In the genomic region with DNA sequence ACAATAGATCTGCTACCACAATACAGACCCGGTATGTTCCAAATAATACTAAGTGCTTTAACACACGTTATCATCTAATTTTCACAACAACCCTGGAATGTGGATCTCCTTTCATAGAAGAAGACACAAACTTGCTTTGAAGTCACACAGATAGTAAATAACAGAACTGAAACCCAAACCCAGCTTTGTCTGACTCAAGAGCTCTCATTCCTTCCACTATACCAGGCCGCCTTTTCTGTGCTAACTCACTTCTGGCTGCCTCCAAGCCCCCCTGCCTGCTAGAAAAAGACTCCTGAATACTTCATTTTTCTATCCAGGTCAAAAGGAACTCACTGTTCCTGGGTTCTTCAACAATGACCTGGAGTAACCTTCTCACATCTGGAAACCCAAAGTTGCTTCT, we compare ENCODE assay signal across 10 cellular contexts. TPM values are rescaled to one million over a fixed set of nuclear protein-coding genes. Genes with fewer than 3 reads are reported as not detected.
A peak's percentile ranks its signal among the peaks of the same experiment; 100 is the strongest.
DNase-seq lines count a peak whose midpoint lies in the region; ATAC-seq and TF ChIP-seq lines count a peak whose summit lies in the region.
"Had no signal": no experiment of that assay in that cellular context is flagged by ENCODE, and none has a peak within 500 bp of the region (broad histone marks: within the 10 kb centered on the region; RNA-seq: fewer than 3 reads in every experiment).

No MANE protein-coding gene starts in this region.

- H3K27ac Mint-ChIP-seq in activated T-helper 1 cell treated with anti-CD3 and anti-CD28 coated beads, Interleukin-12 subunit alpha, Interleukin-12 subunit beta, Interleukin-2, Interleukin-4 antibody, amounts not matched to agents 30 ng/mL and 10 ng/mL and 1 ng/mL, durations not matched to agents 14 hours and 24 hours and 36 hours = peak overlapping the region; percentile 61
- H3K27ac Mint-ChIP-seq in neural crest cell (ENCODE audit: unreplicated experiment) = peak overlapping the region; percentile 3

- H3K27me3 ChIP-seq in esophagus squamous epithelium = no peaks in the 10 kb centered on the region
- no peaks in the 10 kb centered on the region for H3K27me3 ChIP-seq in gastroesophageal sphincter
- H3K27me3 ChIP-seq: adrenal gland had no signal

- WGBS in esophagus squamous epithelium, 2 donors = 67 to 84% methylated on average over 3 of the region's 3 CpGs
- WGBS in gastroesophageal sphincter (ENCODE audit: low coverage in 1 of 2), 2 donors = 80 to 95% methylated on average over 3 of the region's 3 CpGs

- H3K36me3 ChIP-seq in esophagus squamous epithelium (peaks cover 0 to 45% (median 7%) of the 10 kb centered on the region in 3 donors), gastroesophageal sphincter (peaks cover 0 to 44% of the 10 kb centered on the region in 2 donors)

- TF ChIP-seq POLR2A in esophagus squamous epithelium (IDR thresholded peaks at IDR 0.05) (no peak), gastroesophageal sphincter (IDR thresholded peaks at IDR 0.05) (no peak)

- H3K4me3 ChIP-seq in esophagus squamous epithelium = no peak overlapping the region
- no peak overlapping the region for H3K4me3 ChIP-seq in gastroesophageal sphincter
- H3K4me3 ChIP-seq: adrenal gland had no signal

- no peak for TF ChIP-seq EP300 in gastroesophageal sphincter (IDR thresholded peaks at IDR 0.05)

- DNase-seq in GM13977 (ENCODE audit: low spot score) (peak; percentile 74), neural crest cell (ENCODE audit: low read depth, low spot score) (no peak), esophagus squamous epithelium (lab: John Stamatoyannopoulos, UW) (no peak), left colon (no peak)
- no peak for DNase-seq in activated T-helper 1 cell treated with anti-CD3 and anti-CD28 coated beads, Interleukin-12 subunit alpha, Interleukin-12 subunit beta, Interleukin-2, Interleukin-4 antibody, amounts not matched to agents 30 ng/mL and 10 ng/mL and 1 ng/mL, durations not matched to agents 14 hours and 24 hours and 36 hours (ENCODE audit: low spot score)
- DNase-seq: adrenal gland, T1000 had no signal

- no peaks in the 10 kb centered on the region for H3K9me3 ChIP-seq in esophagus squamous epithelium
- H3K9me3 ChIP-seq in gastroesophageal sphincter = no peaks in the 10 kb centered on the region
- H3K9me3 ChIP-seq: adrenal gland had no signal

- peaks cover 69% of the 10 kb centered on the region for H3K4me1 Mint-ChIP-seq in activated T-helper 1 cell treated with anti-CD3 and anti-CD28 coated beads, Interleukin-12 subunit alpha, Interleukin-12 subunit beta, Interleukin-2, Interleukin-4 antibody, amounts not matched to agents 30 ng/mL and 10 ng/mL and 1 ng/mL, durations not matched to agents 14 hours and 24 hours and 36 hours (ENCODE audit: low read depth)
- H3K4me1 Mint-ChIP-seq in neural crest cell = peaks cover 23% of the 10 kb centered on the region

- in situ Hi-C loops in GM13977 (cut with MboI; ENCODE audit: low pct_unique_long_range_greater_than_20kb, low sequenced_read_pairs, unreplicated experiment) = no loop called here

- H3K9me3 Mint-ChIP-seq in activated T-helper 1 cell treated with anti-CD3 and anti-CD28 coated beads, Interleukin-12 subunit alpha, Interleukin-12 subunit beta, Interleukin-2, Interleukin-4 antibody, amounts not matched to agents 30 ng/mL and 10 ng/mL and 1 ng/mL, durations not matched to agents 14 hours and 24 hours and 36 hours = no peaks in the 10 kb centered on the region
- no peaks in the 10 kb centered on the region for H3K9me3 Mint-ChIP-seq in neural crest cell

- intact Hi-C loops in activated T-helper 1 cell treated with anti-CD3 and anti-CD28 coated beads, Interleukin-12 subunit alpha, Interleukin-12 subunit beta, Interleukin-2, Interleukin-4 antibody, amounts not matched to agents 30 ng/mL and 10 ng/mL and 1 ng/mL, durations not matched to agents 14 hours and 24 hours and 36 hours (cut with micrococcal nuclease) = loop anchor here (1.0 to 5.0 kb wide), 3 partner anchors 14 to 91 kb away; no protein-coding TSS in a partner anchor
- intact Hi-C loops in esophagus squamous epithelium (cut with DNase I) (no loop called here), left colon (cut with DNase I, micrococcal nuclease) (no loop called here)

- peaks cover 6 to 63% (median 32%) of the 10 kb centered on the region in 3 donors for H3K4me1 ChIP-seq in esophagus squamous epithelium
- H3K4me1 ChIP-seq in gastroesophageal sphincter = peaks cover 0 to 59% (median 15%) of the 10 kb centered on the region in 3 donors

- H3K27ac ChIP-seq in esophagus squamous epithelium (no peak overlapping the region), gastroesophageal sphincter (no peak overlapping the region)
- H3K27ac ChIP-seq: KMS-11 had no signal

- TF ChIP-seq CTCF in GM13977 (IDR thresholded peaks at IDR 0.05; ENCODE audit: extremely low read depth, insufficient read depth, missing control alignments) = no peak
- no peak for TF ChIP-seq CTCF in neural crest cell (conservative IDR thresholded peaks at IDR 0.05)
- TF ChIP-seq CTCF in esophagus squamous epithelium (IDR thresholded peaks at IDR 0.05) = no peak
- no peak for TF ChIP-seq CTCF in gastroesophageal sphincter (IDR thresholded peaks at IDR 0.05)

- peak overlapping the region; percentile 41 for H3K4me3 Mint-ChIP-seq in activated T-helper 1 cell treated with anti-CD3 and anti-CD28 coated beads, Interleukin-12 subunit alpha, Interleukin-12 subunit beta, Interleukin-2, Interleukin-4 antibody, amounts not matched to agents 30 ng/mL and 10 ng/mL and 1 ng/mL, durations not matched to agents 14 hours and 24 hours and 36 hours
- no peak overlapping the region for H3K4me3 Mint-ChIP-seq in neural crest cell

- ATAC-seq in HG02973 (IDR thresholded peaks at IDR 0.05; ENCODE audit: unreplicated experiment) (peak; percentile 40), left colon (no peak), gastroesophageal sphincter (no peak)

- peaks cover 55% of the 10 kb centered on the region for H3K36me3 Mint-ChIP-seq in activated T-helper 1 cell treated with anti-CD3 and anti-CD28 coated beads, Interleukin-12 subunit alpha, Interleukin-12 subunit beta, Interleukin-2, Interleukin-4 antibody, amounts not matched to agents 30 ng/mL and 10 ng/mL and 1 ng/mL, durations not matched to agents 14 hours and 24 hours and 36 hours (ENCODE audit: low read depth)
- H3K36me3 Mint-ChIP-seq in neural crest cell (ENCODE audit: low read depth) = peaks cover 14% of the 10 kb centered on the region

- H3K27me3 Mint-ChIP-seq in activated T-helper 1 cell treated with anti-CD3 and anti-CD28 coated beads, Interleukin-12 subunit alpha, Interleukin-12 subunit beta, Interleukin-2, Interleukin-4 antibody, amounts not matched to agents 30 ng/mL and 10 ng/mL and 1 ng/mL, durations not matched to agents 14 hours and 24 hours and 36 hours (ENCODE audit: insufficient read depth) = no peaks in the 10 kb centered on the region
- H3K27me3 Mint-ChIP-seq in neural crest cell (ENCODE audit: low read depth) = no peaks in the 10 kb centered on the region

RNA-seq across cellular contexts. Expression of a gene that starts 37.8 kb away (rescaled TPM):
- 10.4 and 12.7 TPM in 2 replicates for total RNA-seq in activated T-helper 1 cell treated with anti-CD3 and anti-CD28 coated beads, Interleukin-12 subunit alpha, Interleukin-12 subunit beta, Interleukin-2, Interleukin-4 antibody, amounts not matched to agents 30 ng/mL and 10 ng/mL and 1 ng/mL, durations not matched to agents 14 hours and 24 hours and 36 hours
- 24.4 and 27.0 TPM in 2 replicates for total RNA-seq in neural crest cell
- total RNA-seq in esophagus squamous epithelium = 10 to 100 TPM in 2 of 4 donors, 1 to 10 TPM in 2; 5.2 to 14.5 (median 10.2) TPM
- total RNA-seq in left colon = 10 to 100 TPM; 12.6 to 13.6 TPM
- 10 to 100 TPM; 14.6 to 24.0 (median 18.3) TPM for total RNA-seq in gastroesophageal sphincter

RNA-seq across cellular contexts. Expression of a gene that starts 46.0 kb away (rescaled TPM):
- total RNA-seq in activated T-helper 1 cell treated with anti-CD3 and anti-CD28 coated beads, Interleukin-12 subunit alpha, Interleukin-12 subunit beta, Interleukin-2, Interleukin-4 antibody, amounts not matched to agents 30 ng/mL and 10 ng/mL and 1 ng/mL, durations not matched to agents 14 hours and 24 hours and 36 hours = 43.0 and 46.1 TPM in 2 replicates
- total RNA-seq in neural crest cell (38.9 and 41.4 TPM in 2 replicates), esophagus squamous epithelium (1 to 10 TPM; 5.2 to 7.6 (median 5.8) TPM), left colon (1 to 10 TPM; 2.9 to 8.0 TPM), gastroesophageal sphincter (10 to 100 TPM; 10.4 to 15.4 (median 12.6) TPM)

RNA-seq across cellular contexts. Expression of a gene that starts 55.8 kb away (rescaled TPM):
- total RNA-seq in activated T-helper 1 cell treated with anti-CD3 and anti-CD28 coated beads, Interleukin-12 subunit alpha, Interleukin-12 subunit beta, Interleukin-2, Interleukin-4 antibody, amounts not matched to agents 30 ng/mL and 10 ng/mL and 1 ng/mL, durations not matched to agents 14 hours and 24 hours and 36 hours = 0.29 and 0.62 TPM in 2 replicates
- 0.28 TPM in 1 of 2 replicates, not detected in the other for total RNA-seq in neural crest cell
- total RNA-seq in esophagus squamous epithelium = 1 to 10 TPM in 1 of 4 donors, under 1 TPM in 1, not detected in 2; 0.19 to 1.1 TPM
- under 1 TPM; 0.25 to 0.31 TPM for total RNA-seq in left colon
- under 1 TPM in 2 of 4 donors, not detected in 2; 0.31 to 0.69 TPM for total RNA-seq in gastroesophageal sphincter
